Comparison of ENCODE assay signal across 22 cellular contexts in genomic region chr6:12899080-12899815, GRCh38.
DNase-seq lines count a peak whose midpoint lies in the region; ATAC-seq, FAIRE-seq and TF ChIP-seq lines count a peak whose summit lies in the region.
"Had no signal": no experiment of that assay in that cellular context is flagged by ENCODE, and none has a peak within 500 bp of the region (broad histone marks: within the 10 kb centered on the region; RNA-seq: fewer than 3 reads in every experiment).

No MANE protein-coding gene starts in this region.

- no peak overlapping the region for H3K4me3 ChIP-seq in OCI-LY3 (ENCODE audit: low read length)
- no peak overlapping the region for H3K4me3 ChIP-seq in kidney (ENCODE audit: low read length in 2 of 2)
- H3K4me3 ChIP-seq: GM12878, heart left ventricle, psoas muscle had no signal

- H2AFZ ChIP-seq in OCI-LY3 (ENCODE audit: low read depth, low read length) = no peak overlapping the region

- no peaks in the 10 kb centered on the region for H3K79me2 ChIP-seq in OCI-LY3 (ENCODE audit: low read length)

- H4K20me1 ChIP-seq in OCI-LY3 (ENCODE audit: insufficient read depth, low read length) = no peaks in the 10 kb centered on the region

- H3K9me3 ChIP-seq in OCI-LY3 (ENCODE audit: insufficient read depth, low read length) (no peaks in the 10 kb centered on the region), kidney (ENCODE audit: control insufficient read depth in 1 of 2, low read length in 2 of 2) (no peaks in the 10 kb centered on the region)
- H3K9me3 ChIP-seq: heart left ventricle, psoas muscle had no signal

- intact Hi-C loops in kidney (cut with DNase I) = no loop called here

- peaks cover 13% of the 10 kb centered on the region for H3K4me1 ChIP-seq in OCI-LY3 (ENCODE audit: low read length)
- H3K4me1 ChIP-seq in kidney (ENCODE audit: control insufficient read depth in 1 of 2, insufficient read depth in 1 of 2, low read depth in 1 of 2, low read length in 2 of 2) = peaks cover 0 to 4% of the 10 kb centered on the region in 2 donors
- H3K4me1 ChIP-seq: psoas muscle had no signal

- ATAC-seq in HG02642 (IDR thresholded peaks at IDR 0.05; ENCODE audit: poor library complexity, unreplicated experiment) = no peak
- ATAC-seq: HCT116, heart left ventricle, psoas muscle had no signal

- H3K27me3 ChIP-seq in OCI-LY3 (ENCODE audit: low read depth, low read length) = peaks cover 28% of the 10 kb centered on the region; the same call in 1 of the 2 replicates
- H3K27me3 ChIP-seq: heart left ventricle had no signal

- no peaks in the 10 kb centered on the region for H3K36me3 ChIP-seq in OCI-LY3 (replicated peaks; ENCODE audit: low read depth, low read length)
- no peaks in the 10 kb centered on the region for H3K36me3 ChIP-seq in kidney (ENCODE audit: control insufficient read depth in 1 of 2, insufficient read depth in 2 of 2, low read length in 2 of 2)
- H3K36me3 ChIP-seq: heart left ventricle had no signal

- no peak overlapping the region for H3K9ac ChIP-seq in OCI-LY3 (ENCODE audit: low read length)
- H3K9ac ChIP-seq in kidney (ENCODE audit: low read length in 2 of 2) = no peak overlapping the region

- FAIRE-seq in kidney (lab: Jason Lieb, UNC) = no peak
- FAIRE-seq: GM12878 had no signal

- H3K4me2 ChIP-seq in OCI-LY3 (ENCODE audit: low read length) = 0 out of 2 replicates have a peak overlapping the region, but pooled peaks have one; percentile 39

- no peak overlapping the region for H3K27ac ChIP-seq in OCI-LY3 (ENCODE audit: low read length)
- no peak overlapping the region for H3K27ac ChIP-seq in kidney (ENCODE audit: low read depth in 2 of 2, low read length in 2 of 2)
- H3K27ac ChIP-seq: epithelial cell of prostate, heart left ventricle, HL-60, psoas muscle had no signal

- no peak for TF ChIP-seq CTCF in OCI-LY3 (IDR thresholded peaks at IDR 0.05; ENCODE audit: low read depth, low read length)
- TF ChIP-seq CTCF in kidney (IDR thresholded peaks at IDR 0.05; ENCODE audit: borderline replicate concordance, extremely low read depth, insufficient read depth) = no peak

- DNase-seq in NCI-H1105 treated with DMSO at 0.1 percent for 48 hours (lab: John Stamatoyannopoulos, UW) = peak; percentile 15
- no peak for DNase-seq in NCI-H1105 (lab: John Stamatoyannopoulos, UW)
- DNase-seq in D341Med (ENCODE audit: low spot score) = peak; percentile 42
- DNase-seq in left kidney (ENCODE audit: low read depth, low spot score) = peak; percentile 9
- no peak for DNase-seq in SW 1271 (lab: John Stamatoyannopoulos, UW)
- no peak for DNase-seq in kidney
- DNase-seq: 8988T; activated B cell treated with CpG ODN at 0.5 μM for 24 hours; activated naive CD8-positive, alpha-beta T cell treated with anti-CD3 and anti-CD28 coated beads, Interleukin-2, amount 10 ng/mL, durations not matched to agents 7 days and 5 days; AML-193; heart left ventricle; NCI-H1092; NCI-H526 treated with DMSO at 0.1 percent for 48 hours; psoas muscle; stimulated activated CD4-positive, alpha-beta T cell treated with anti-CD3 and anti-CD28 coated beads, Interleukin-1b, Interleukin-23, amount 100 ng/mL, for 48 hours; T1000 had no signal

Comparison
In these comparisons a context has a peak if more than half of its experiments do, and no peak if none do; other contexts are left out.
1. DNase-seq: peak in NCI-H1105 treated with DMSO at 0.1 percent for 48 hours (single experiment), D341Med (single experiment) and left kidney (single experiment); none in NCI-H1105 (single experiment), SW 1271 (0 of 2) and kidney (single experiment).